ENCODE assay signal across 14 cellular contexts in the genomic region with DNA sequence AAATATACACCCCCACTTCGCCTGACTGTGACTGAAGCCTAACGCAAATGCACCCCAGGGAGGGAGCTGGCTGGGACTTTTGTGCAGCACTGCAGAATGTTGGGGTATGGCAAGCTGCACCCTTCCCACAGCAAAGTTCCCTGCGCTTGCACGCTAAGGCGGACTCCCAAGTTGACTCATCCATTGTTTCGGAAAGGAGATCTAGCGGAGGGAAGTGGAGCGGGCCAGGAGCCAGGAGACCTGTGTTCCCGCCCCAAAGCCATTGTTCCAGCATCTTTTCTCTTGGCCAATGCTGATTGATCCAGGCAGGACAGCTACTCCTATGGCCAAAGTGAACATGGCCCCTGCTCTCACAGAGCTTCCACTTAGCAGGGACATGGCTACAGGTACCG.
A peak's percentile ranks its signal among the peaks of the same experiment; 100 is the strongest.
DNase-seq lines count a peak whose midpoint lies in the region; ATAC-seq and TF ChIP-seq lines count a peak whose summit lies in the region.
"Had no signal": no experiment of that assay in that cellular context is flagged by ENCODE, and none has a peak within 500 bp of the region (broad histone marks: within the 10 kb centered on the region; RNA-seq: fewer than 3 reads in every experiment).

No MANE protein-coding gene starts in this region.

- TF ChIP-seq EP300 in Ishikawa (IDR thresholded peaks at IDR 0.05; ENCODE audit: borderline replicate concordance) = peak; percentile 98

- H3K27ac Mint-ChIP-seq in chondrocyte (ENCODE audit: unreplicated experiment) = peak overlapping the region; percentile 89
- H3K27ac Mint-ChIP-seq: stimulated activated memory B cell treated with anti-CD40 and anti-IgM and Interleukin-4, amounts not matched to agents 10 μg/mL and 1 μg/mL and 100 μg/mL, for 72 hours had no signal

- DNase-seq in chondrocyte (ENCODE audit: low spot score) = no peak
- DNase-seq in left ventricle myocardium superior = peak; percentile 68
- DNase-seq in renal cortical epithelial cell (ENCODE audit: low read depth) = peak; percentile 57
- no peak for DNase-seq in NCI-H82 (lab: John Stamatoyannopoulos, UW)
- DNase-seq in activated naive CD4-positive, alpha-beta T cell treated with anti-CD3 and anti-CD28 coated beads, Interleukin-2, amount 50 U/mL, for 16 hours = no peak
- no peak for DNase-seq in NCI-H526 treated with DMSO at 0.1 percent for 48 hours (lab: John Stamatoyannopoulos, UW)
- DNase-seq: activated effector memory CD4-positive, alpha-beta T cell treated with anti-CD3 and anti-CD28 coated beads, Interleukin-2, amount 50 U/mL, for 16 hours; H7; MG63; pancreas; T-helper 2 cell had no signal

- ATAC-seq in left ventricle myocardium superior (peak; percentile 70), GM21528 (IDR thresholded peaks at IDR 0.05; ENCODE audit: low FRiP score, unreplicated experiment) (no peak)
- ATAC-seq: stimulated activated memory B cell treated with anti-CD40 and anti-IgM and Interleukin-4, amounts not matched to agents 10 μg/mL and 1 μg/mL and 100 μg/mL, for 72 hours had no signal

- H3K4me1 Mint-ChIP-seq in chondrocyte (ENCODE audit: low read depth) = peaks cover 83% of the 10 kb centered on the region
- H3K4me1 Mint-ChIP-seq: stimulated activated memory B cell treated with anti-CD40 and anti-IgM and Interleukin-4, amounts not matched to agents 10 μg/mL and 1 μg/mL and 100 μg/mL, for 72 hours had no signal

- no peaks in the 10 kb centered on the region for H3K27me3 Mint-ChIP-seq in chondrocyte (ENCODE audit: low read depth)
- H3K27me3 Mint-ChIP-seq: stimulated activated memory B cell treated with anti-CD40 and anti-IgM and Interleukin-4, amounts not matched to agents 10 μg/mL and 1 μg/mL and 100 μg/mL, for 72 hours had no signal

- H3K4me3 Mint-ChIP-seq in chondrocyte (ENCODE audit: unreplicated experiment) = no peak overlapping the region
- H3K4me3 Mint-ChIP-seq: stimulated activated memory B cell treated with anti-CD40 and anti-IgM and Interleukin-4, amounts not matched to agents 10 μg/mL and 1 μg/mL and 100 μg/mL, for 72 hours had no signal

- H3K36me3 Mint-ChIP-seq in chondrocyte (ENCODE audit: low read depth) = peaks cover 31% of the 10 kb centered on the region

- H3K9me3 Mint-ChIP-seq in chondrocyte (ENCODE audit: low read depth) = no peaks in the 10 kb centered on the region
- H3K9me3 Mint-ChIP-seq: stimulated activated memory B cell treated with anti-CD40 and anti-IgM and Interleukin-4, amounts not matched to agents 10 μg/mL and 1 μg/mL and 100 μg/mL, for 72 hours had no signal

- TF ChIP-seq CTCF in chondrocyte (IDR thresholded peaks at IDR 0.05) = no peak

- TF ChIP-seq RAD21 in Ishikawa (IDR thresholded peaks at IDR 0.05; ENCODE audit: low read depth) = peak; percentile 40

- intact Hi-C loops in left ventricle myocardium superior (cut with micrococcal nuclease) = no loop called here

TF ChIP-seq in Ishikawa, 13 proteins besides CTCF, POLR2A, EP300 and RAD21:
- peak; percentile 57; the same call in 1 of the 2 replicates for TF ChIP-seq CEBPB (IDR thresholded peaks at IDR 0.05)
- TF ChIP-seq, protein P1, sequence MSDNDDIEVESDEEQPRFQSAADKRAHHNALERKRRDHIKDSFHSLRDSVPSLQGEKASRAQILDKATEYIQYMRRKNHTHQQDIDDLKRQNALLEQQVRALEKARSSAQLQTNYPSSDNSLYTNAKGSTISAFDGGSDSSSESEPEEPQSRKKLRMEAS (IDR thresholded peaks at IDR 0.05) = peak; percentile 72
- TF ChIP-seq FOXM1 (IDR thresholded peaks at IDR 0.05; ENCODE audit: borderline replicate concordance, low read depth) = peak; percentile 97
- no peak for TF ChIP-seq ZBTB7A (IDR thresholded peaks at IDR 0.05; ENCODE audit: low read depth)
- TF ChIP-seq TCF12 (IDR thresholded peaks at IDR 0.05; ENCODE audit: low read depth) = peak; percentile 96
- no peak for TF ChIP-seq CREB1 (IDR thresholded peaks at IDR 0.05; ENCODE audit: low read depth)
- peak; percentile 97 for TF ChIP-seq NFIC (IDR thresholded peaks at IDR 0.05)
- TF ChIP-seq, protein P2, sequence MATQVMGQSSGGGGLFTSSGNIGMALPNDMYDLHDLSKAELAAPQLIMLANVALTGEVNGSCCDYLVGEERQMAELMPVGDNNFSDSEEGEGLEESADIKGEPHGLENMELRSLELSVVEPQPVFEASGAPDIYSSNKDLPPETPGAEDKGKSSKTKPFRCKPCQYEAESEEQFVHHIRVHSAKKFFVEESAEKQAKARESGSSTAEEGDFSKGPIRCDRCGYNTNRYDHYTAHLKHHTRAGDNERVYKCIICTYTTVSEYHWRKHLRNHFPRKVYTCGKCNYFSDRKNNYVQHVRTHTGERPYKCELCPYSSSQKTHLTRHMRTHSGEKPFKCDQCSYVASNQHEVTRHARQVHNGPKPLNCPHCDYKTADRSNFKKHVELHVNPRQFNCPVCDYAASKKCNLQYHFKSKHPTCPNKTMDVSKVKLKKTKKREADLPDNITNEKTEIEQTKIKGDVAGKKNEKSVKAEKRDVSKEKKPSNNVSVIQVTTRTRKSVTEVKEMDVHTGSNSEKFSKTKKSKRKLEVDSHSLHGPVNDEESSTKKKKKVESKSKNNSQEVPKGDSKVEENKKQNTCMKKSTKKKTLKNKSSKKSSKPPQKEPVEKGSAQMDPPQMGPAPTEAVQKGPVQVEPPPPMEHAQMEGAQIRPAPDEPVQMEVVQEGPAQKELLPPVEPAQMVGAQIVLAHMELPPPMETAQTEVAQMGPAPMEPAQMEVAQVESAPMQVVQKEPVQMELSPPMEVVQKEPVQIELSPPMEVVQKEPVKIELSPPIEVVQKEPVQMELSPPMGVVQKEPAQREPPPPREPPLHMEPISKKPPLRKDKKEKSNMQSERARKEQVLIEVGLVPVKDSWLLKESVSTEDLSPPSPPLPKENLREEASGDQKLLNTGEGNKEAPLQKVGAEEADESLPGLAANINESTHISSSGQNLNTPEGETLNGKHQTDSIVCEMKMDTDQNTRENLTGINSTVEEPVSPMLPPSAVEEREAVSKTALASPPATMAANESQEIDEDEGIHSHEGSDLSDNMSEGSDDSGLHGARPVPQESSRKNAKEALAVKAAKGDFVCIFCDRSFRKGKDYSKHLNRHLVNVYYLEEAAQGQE (IDR thresholded peaks at IDR 0.05; ENCODE audit: low read depth) = no peak
- TF ChIP-seq TEAD4 (IDR thresholded peaks at IDR 0.05) = peak; percentile 91
- TF ChIP-seq, protein P3, sequence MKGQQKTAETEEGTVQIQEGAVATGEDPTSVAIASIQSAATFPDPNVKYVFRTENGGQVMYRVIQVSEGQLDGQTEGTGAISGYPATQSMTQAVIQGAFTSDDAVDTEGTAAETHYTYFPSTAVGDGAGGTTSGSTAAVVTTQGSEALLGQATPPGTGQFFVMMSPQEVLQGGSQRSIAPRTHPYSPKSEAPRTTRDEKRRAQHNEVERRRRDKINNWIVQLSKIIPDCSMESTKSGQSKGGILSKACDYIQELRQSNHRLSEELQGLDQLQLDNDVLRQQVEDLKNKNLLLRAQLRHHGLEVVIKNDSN (IDR thresholded peaks at IDR 0.05) = no peak
- peak; percentile 65 for TF ChIP-seq YY1 (IDR thresholded peaks at IDR 0.05; ENCODE audit: low read depth)
- no peak for TF ChIP-seq TAF1 (IDR thresholded peaks at IDR 0.05; ENCODE audit: low read depth)
- TF ChIP-seq EGR1 (IDR thresholded peaks at IDR 0.05) = no peak

Comparison
In these comparisons a context has a peak if more than half of its experiments do, and no peak if none do; other contexts are left out.
1. DNase-seq: peak in left ventricle myocardium superior (single experiment) and renal cortical epithelial cell (single experiment); none in chondrocyte (single experiment), NCI-H82 (single experiment), activated naive CD4-positive, alpha-beta T cell treated with anti-CD3 and anti-CD28 coated beads, Interleukin-2, amount 50 U/mL, for 16 hours (single experiment) and NCI-H526 treated with DMSO at 0.1 percent for 48 hours (single experiment).